1 cellular context compared by ENCODE assay signal in the genomic region with DNA sequence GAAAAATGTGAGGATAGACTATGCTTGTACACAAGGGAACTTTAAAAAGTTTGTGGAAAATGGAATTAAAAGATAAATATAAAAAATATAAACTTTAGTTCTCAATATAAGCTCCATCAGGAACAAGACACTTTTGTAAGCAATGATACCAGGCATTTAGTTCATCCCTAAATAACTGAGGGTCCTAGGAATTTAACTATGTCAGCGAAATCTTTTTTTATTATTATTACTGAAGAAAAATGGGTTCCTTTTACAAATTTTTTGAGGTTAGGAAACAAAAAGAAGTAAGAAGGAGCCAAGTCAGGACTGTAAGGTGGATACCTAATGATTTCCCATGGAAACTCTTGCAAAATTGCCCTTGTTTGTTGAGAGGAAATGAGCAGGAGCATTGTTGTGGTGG.
TF ChIP-seq lines count a peak whose summit lies in the region.

No MANE protein-coding gene starts in this region.

TF ChIP-seq in K562, 482 proteins besides CTCF, POLR2A, EP300 and RAD21 (continued from another document):
- TF ChIP-seq, protein P1, sequence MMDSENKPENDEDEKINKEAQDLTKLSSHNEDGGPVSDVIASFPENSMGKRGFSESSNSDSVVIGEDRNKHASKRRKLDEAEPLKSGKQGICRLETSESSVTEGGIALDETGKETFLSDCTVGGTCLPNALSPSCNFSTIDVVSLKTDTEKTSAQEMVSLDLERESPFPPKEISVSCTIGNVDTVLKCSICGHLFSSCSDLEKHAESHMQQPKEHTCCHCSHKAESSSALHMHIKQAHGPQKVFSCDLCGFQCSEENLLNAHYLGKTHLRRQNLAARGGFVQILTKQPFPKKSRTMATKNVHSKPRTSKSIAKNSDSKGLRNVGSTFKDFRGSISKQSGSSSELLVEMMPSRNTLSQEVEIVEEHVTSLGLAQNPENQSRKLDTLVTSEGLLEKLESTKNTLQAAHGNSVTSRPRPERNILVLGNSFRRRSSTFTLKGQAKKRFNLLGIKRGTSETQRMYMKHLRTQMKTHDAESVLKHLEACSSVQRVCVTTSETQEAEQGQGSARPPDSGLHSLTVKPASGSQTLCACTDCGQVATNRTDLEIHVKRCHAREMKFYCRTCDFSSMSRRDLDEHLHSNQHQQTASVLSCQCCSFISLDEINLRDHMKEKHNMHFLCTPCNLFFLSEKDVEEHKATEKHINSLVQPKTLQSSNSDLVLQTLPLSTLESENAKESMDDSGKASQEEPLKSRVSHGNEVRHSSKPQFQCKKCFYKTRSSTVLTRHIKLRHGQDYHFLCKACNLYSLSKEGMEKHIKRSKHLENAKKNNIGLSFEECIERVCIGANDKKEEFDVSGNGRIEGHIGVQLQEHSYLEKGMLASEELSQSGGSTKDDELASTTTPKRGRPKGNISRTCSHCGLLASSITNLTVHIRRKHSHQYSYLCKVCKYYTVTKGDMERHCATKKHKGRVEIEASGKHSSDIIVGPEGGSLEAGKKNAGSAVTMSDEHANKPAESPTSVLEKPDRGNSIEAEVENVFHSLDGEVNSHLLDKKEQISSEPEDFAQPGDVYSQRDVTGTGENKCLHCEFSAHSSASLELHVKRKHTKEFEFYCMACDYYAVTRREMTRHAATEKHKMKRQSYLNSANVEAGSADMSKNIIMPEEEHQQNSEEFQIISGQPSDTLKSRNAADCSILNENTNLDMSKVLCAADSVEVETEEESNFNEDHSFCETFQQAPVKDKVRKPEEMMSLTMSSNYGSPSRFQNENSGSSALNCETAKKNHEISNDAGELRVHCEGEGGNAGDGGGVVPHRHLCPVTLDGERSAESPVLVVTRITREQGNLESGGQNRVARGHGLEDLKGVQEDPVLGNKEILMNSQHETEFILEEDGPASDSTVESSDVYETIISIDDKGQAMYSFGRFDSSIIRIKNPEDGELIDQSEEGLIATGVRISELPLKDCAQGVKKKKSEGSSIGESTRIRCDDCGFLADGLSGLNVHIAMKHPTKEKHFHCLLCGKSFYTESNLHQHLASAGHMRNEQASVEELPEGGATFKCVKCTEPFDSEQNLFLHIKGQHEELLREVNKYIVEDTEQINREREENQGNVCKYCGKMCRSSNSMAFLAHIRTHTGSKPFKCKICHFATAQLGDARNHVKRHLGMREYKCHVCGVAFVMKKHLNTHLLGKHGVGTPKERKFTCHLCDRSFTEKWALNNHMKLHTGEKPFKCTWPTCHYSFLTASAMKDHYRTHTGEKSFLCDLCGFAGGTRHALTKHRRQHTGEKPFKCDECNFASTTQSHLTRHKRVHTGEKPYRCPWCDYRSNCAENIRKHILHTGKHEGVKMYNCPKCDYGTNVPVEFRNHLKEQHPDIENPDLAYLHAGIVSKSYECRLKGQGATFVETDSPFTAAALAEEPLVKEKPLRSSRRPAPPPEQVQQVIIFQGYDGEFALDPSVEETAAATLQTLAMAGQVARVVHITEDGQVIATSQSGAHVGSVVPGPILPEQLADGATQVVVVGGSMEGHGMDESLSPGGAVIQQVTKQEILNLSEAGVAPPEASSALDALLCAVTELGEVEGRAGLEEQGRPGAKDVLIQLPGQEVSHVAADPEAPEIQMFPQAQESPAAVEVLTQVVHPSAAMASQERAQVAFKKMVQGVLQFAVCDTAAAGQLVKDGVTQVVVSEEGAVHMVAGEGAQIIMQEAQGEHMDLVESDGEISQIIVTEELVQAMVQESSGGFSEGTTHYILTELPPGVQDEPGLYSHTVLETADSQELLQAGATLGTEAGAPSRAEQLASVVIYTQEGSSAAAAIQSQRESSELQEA (IDR thresholded peaks at IDR 0.05; ENCODE audit: low read depth), result no peak
